In the genomic region with DNA sequence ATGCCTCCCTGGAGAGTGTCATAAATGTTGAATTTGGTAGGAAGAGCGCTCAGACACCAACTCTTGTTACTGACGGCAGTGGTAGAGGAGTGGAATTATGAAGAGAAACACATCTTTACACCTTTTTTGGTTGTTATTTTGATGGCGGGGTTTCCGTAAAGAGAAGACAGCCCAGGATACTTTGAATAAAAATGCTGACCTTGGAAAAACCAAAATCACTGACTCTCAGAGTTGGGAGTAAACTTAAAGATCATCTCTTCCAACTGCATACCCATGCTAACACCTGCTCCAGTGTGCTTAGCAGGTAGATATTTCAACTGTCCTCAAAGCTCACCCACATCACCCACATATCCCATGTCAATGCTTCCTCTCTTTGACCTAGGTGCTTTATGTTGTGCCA, we compare ENCODE assay signal across 29 cellular contexts.
"Had no signal": no experiment of that assay in that cellular context is flagged by ENCODE, and none has a peak within 500 bp of the region (broad histone marks: within the 10 kb centered on the region; RNA-seq: fewer than 3 reads in every experiment).

No MANE protein-coding gene starts in this region.

- H3K27ac ChIP-seq: ascending aorta, breast epithelium, cardiac muscle cell, colonic mucosa, heart left ventricle had no signal

- H3K4me1 ChIP-seq: ascending aorta, breast epithelium, colonic mucosa, heart left ventricle had no signal

- H3K4me1 Mint-ChIP-seq: activated CD4-positive, alpha-beta T cell treated with anti-CD3 and anti-CD28 coated beads for 36 hours; activated CD4-positive, alpha-beta T cell treated with anti-CD3 and anti-CD28 coated beads, Interleukin-2, amount 10 ng/mL, durations not matched to agents 24 days and 14 days; activated CD8-positive, alpha-beta memory T cell treated with anti-CD3 and anti-CD28 coated beads, Interleukin-2, amount 10 ng/mL, durations not matched to agents 7 days and 5 days; activated naive CD4-positive, alpha-beta T cell treated with anti-CD3 and anti-CD28 coated beads, Interleukin-2, amount 10 ng/mL, durations not matched to agents 7 days and 5 days; activated naive CD8-positive, alpha-beta T cell treated with anti-CD3 and anti-CD28 coated beads, Interleukin-2, amount 10 ng/mL, durations not matched to agents 7 days and 5 days; T-helper 17 cell had no signal

- H3K4me3 Mint-ChIP-seq: activated CD4-positive, alpha-beta memory T cell treated with anti-CD3 and anti-CD28 coated beads for 36 hours; activated CD4-positive, alpha-beta T cell treated with anti-CD3 and anti-CD28 coated beads for 36 hours; activated CD4-positive, alpha-beta T cell treated with anti-CD3 and anti-CD28 coated beads, Interleukin-2, amount 10 ng/mL, durations not matched to agents 24 days and 14 days; activated CD8-positive, alpha-beta memory T cell treated with anti-CD3 and anti-CD28 coated beads, Interleukin-2, amount 10 ng/mL, durations not matched to agents 7 days and 5 days; activated CD8-positive, alpha-beta T cell treated with anti-CD3 and anti-CD28 coated beads, Interleukin-2, amount 10 ng/mL, durations not matched to agents 7 days and 5 days; activated naive CD4-positive, alpha-beta T cell treated with anti-CD3 and anti-CD28 coated beads, Interleukin-2, amount 10 ng/mL, durations not matched to agents 7 days and 5 days; activated naive CD8-positive, alpha-beta T cell treated with anti-CD3 and anti-CD28 coated beads, Interleukin-2, amount 10 ng/mL, durations not matched to agents 7 days and 5 days; activated T-cell treated with anti-CD3 and anti-CD28 coated beads, Interleukin-2, amount 50 U/mL, for 24 hours; activated T-cell treated with anti-CD3 and anti-CD28 coated beads, Interleukin-2, amount 50 U/mL, for 72 hours; brain; T-helper 17 cell; T-helper 2 cell treated with Interferon-gamma antibody and Interleukin-4, amounts not matched to agents 5 μg/mL and 100 μg/mL, for 36 hours had no signal

- H3K27me3 Mint-ChIP-seq: activated CD4-positive, alpha-beta memory T cell treated with anti-CD3 and anti-CD28 coated beads for 36 hours; activated CD4-positive, alpha-beta T cell treated with anti-CD3 and anti-CD28 coated beads for 36 hours; activated CD4-positive, alpha-beta T cell treated with anti-CD3 and anti-CD28 coated beads, Interleukin-2, amount 10 ng/mL, durations not matched to agents 24 days and 14 days; activated CD8-positive, alpha-beta memory T cell treated with anti-CD3 and anti-CD28 coated beads, Interleukin-2, amount 10 ng/mL, durations not matched to agents 7 days and 5 days; activated naive CD4-positive, alpha-beta T cell treated with anti-CD3 and anti-CD28 coated beads, Interleukin-2, amount 10 ng/mL, durations not matched to agents 7 days and 5 days; activated naive CD8-positive, alpha-beta T cell treated with anti-CD3 and anti-CD28 coated beads, Interleukin-2, amount 10 ng/mL, durations not matched to agents 7 days and 5 days; activated T-cell treated with anti-CD3 and anti-CD28 coated beads, Interleukin-2, amount 50 U/mL, for 24 hours; T-helper 17 cell had no signal

- H3K9me3 Mint-ChIP-seq: activated CD4-positive, alpha-beta memory T cell treated with anti-CD3 and anti-CD28 coated beads for 36 hours; brain had no signal

- H3K4me3 ChIP-seq: ascending aorta, breast epithelium, cardiac muscle cell, colonic mucosa, heart left ventricle had no signal

- H3K9me3 ChIP-seq: ascending aorta, breast epithelium, colonic mucosa, heart left ventricle had no signal

- H3K36me3 Mint-ChIP-seq: activated CD4-positive, alpha-beta memory T cell treated with anti-CD3 and anti-CD28 coated beads for 36 hours; activated CD8-positive, alpha-beta memory T cell treated with anti-CD3 and anti-CD28 coated beads, Interleukin-2, amount 10 ng/mL, durations not matched to agents 7 days and 5 days; activated naive CD4-positive, alpha-beta T cell treated with anti-CD3 and anti-CD28 coated beads, Interleukin-2, amount 10 ng/mL, durations not matched to agents 7 days and 5 days; activated naive CD4-positive, alpha-beta T cell treated with anti-CD3 and anti-CD28 coated beads, Interleukin-2, amount 50 U/mL, for 72 hours; activated naive CD8-positive, alpha-beta T cell treated with anti-CD3 and anti-CD28 coated beads, Interleukin-2, amount 10 ng/mL, durations not matched to agents 7 days and 5 days; brain had no signal

- H3K36me3 ChIP-seq: ascending aorta, breast epithelium, cardiac muscle cell, colonic mucosa, heart left ventricle had no signal

- ATAC-seq: activated CD4-positive, alpha-beta T cell treated with anti-CD3 and anti-CD28 coated beads for 36 hours; activated CD8-positive, alpha-beta memory T cell treated with anti-CD3 and anti-CD28 coated beads, Interleukin-2, amount 10 ng/mL, durations not matched to agents 7 days and 5 days; activated CD8-positive, alpha-beta T cell treated with anti-CD3 and anti-CD28 coated beads, Interleukin-2, amount 10 ng/mL, durations not matched to agents 7 days and 5 days; activated naive CD4-positive, alpha-beta T cell treated with anti-CD3 and anti-CD28 coated beads, Interleukin-2, amount 50 U/mL, for 72 hours; activated T-cell treated with anti-CD3 and anti-CD28 coated beads, Interleukin-2, amount 50 U/mL, for 72 hours; esophagus mucosa; heart left ventricle; T-helper 17 cell had no signal

- DNase-seq: activated CD4-positive, alpha-beta memory T cell treated with anti-CD3 and anti-CD28 coated beads for 36 hours; activated CD4-positive, alpha-beta T cell treated with anti-CD3 and anti-CD28 coated beads for 36 hours; activated CD4-positive, alpha-beta T cell treated with anti-CD3 and anti-CD28 coated beads, Interleukin-2, amount 10 ng/mL, durations not matched to agents 24 days and 14 days; activated CD4-positive, CD25-positive, alpha-beta regulatory T cell; activated CD4-positive, CD25-positive, alpha-beta regulatory T cell treated with anti-CD3 and anti-CD28 coated beads, Interleukin-2, amount 50 U/mL, for 72 hours; activated CD8-positive, alpha-beta memory T cell treated with anti-CD3 and anti-CD28 coated beads, Interleukin-2, amount 10 ng/mL, durations not matched to agents 7 days and 5 days; activated CD8-positive, alpha-beta memory T cell treated with anti-CD3 and anti-CD28 coated beads, Interleukin-2, amount 50 U/mL, for 4 hours; activated CD8-positive, alpha-beta T cell treated with anti-CD3 and anti-CD28 coated beads, Interleukin-2, amount 10 ng/mL, durations not matched to agents 7 days and 5 days; activated gamma-delta T cell; activated naive CD4-positive, alpha-beta T cell; activated naive CD4-positive, alpha-beta T cell treated with anti-CD3 and anti-CD28 coated beads, Interleukin-2, amount 10 ng/mL, durations not matched to agents 7 days and 5 days; activated naive CD8-positive, alpha-beta T cell treated with anti-CD3 and anti-CD28 coated beads, Interleukin-2, amount 10 ng/mL, durations not matched to agents 7 days and 5 days; activated T-cell treated with anti-CD3 and anti-CD28 coated beads, Interleukin-2, amount 50 U/mL, for 24 hours; activated T-cell treated with anti-CD3 and anti-CD28 coated beads, Interleukin-2, amount 50 U/mL, for 72 hours; central memory CD4-positive, alpha-beta T cell; cerebellar nuclear complex; colonic mucosa; effector CD8-positive, alpha-beta T cell; foreskin fibroblast; heart left ventricle; T-helper 17 cell had no signal

- H3K27me3 ChIP-seq: ascending aorta, breast epithelium, cardiac muscle cell, colonic mucosa had no signal

- FAIRE-seq: frontal cortex had no signal

- H3K27ac Mint-ChIP-seq: activated CD4-positive, alpha-beta memory T cell treated with anti-CD3 and anti-CD28 coated beads for 36 hours; activated CD4-positive, alpha-beta T cell treated with anti-CD3 and anti-CD28 coated beads for 36 hours; activated CD4-positive, alpha-beta T cell treated with anti-CD3 and anti-CD28 coated beads, Interleukin-2, amount 10 ng/mL, durations not matched to agents 24 days and 14 days; activated CD8-positive, alpha-beta memory T cell treated with anti-CD3 and anti-CD28 coated beads, Interleukin-2, amount 10 ng/mL, durations not matched to agents 7 days and 5 days; activated CD8-positive, alpha-beta T cell treated with anti-CD3 and anti-CD28 coated beads, Interleukin-2, amount 10 ng/mL, durations not matched to agents 7 days and 5 days; activated naive CD4-positive, alpha-beta T cell treated with anti-CD3 and anti-CD28 coated beads, Interleukin-2, amount 10 ng/mL, durations not matched to agents 7 days and 5 days; activated naive CD4-positive, alpha-beta T cell treated with anti-CD3 and anti-CD28 coated beads, Interleukin-2, amount 50 U/mL, for 72 hours; activated naive CD8-positive, alpha-beta T cell treated with anti-CD3 and anti-CD28 coated beads, Interleukin-2, amount 10 ng/mL, durations not matched to agents 7 days and 5 days; activated T-cell treated with anti-CD3 and anti-CD28 coated beads, Interleukin-2, amount 50 U/mL, for 24 hours; activated T-cell treated with anti-CD3 and anti-CD28 coated beads, Interleukin-2, amount 50 U/mL, for 72 hours; brain; T-helper 17 cell; T-helper 2 cell treated with Interferon-gamma antibody and Interleukin-4, amounts not matched to agents 5 μg/mL and 100 μg/mL, for 36 hours had no signal
